Comparison of ENCODE assay signal across 1 cellular context in the genomic region with DNA sequence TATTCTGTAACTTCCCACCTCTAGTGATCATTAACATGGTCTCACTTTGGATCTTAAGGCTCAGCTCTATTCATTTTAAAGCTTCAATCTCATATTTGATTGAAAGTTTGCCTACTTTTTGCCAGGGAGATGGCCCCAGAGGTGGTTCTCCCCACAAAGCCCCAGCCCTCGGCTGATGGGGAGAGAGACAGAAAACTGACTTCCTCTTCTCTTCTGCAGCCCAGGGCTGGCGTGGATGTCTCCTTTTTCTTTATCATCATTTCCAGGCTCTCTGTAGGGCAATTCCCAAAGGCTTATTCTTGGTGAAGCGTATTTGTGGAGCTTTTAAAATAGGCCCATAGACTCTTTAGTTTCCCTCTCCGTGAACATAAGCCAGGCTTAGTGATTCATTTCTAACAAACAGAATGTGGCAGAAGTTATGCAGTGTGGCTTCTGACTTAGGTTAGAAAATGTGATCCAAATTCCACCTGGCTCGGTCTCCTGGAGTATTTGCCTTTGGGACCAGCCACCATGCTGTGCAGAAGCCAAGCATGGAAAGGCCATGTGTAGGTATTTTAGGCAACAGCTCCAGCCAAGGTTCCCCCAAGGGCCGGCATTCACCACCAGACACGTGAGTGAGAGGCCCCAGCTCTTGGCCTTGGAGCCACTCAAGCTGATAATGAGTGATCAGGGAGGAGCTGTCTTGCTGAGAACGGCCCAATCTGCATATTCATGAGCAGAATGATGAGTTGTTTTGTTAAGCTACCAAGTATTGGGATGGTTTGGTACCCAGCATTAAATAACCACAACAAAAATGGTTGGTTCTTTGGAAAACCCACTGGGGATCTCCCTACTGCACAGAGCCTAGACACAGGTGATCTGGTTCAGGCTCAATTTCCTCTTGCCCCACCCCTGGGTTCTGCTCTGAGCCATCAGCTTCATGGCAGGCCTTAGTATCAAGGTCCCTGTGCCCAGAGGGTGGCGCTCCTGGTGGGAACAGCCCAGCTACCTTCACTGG.
TF ChIP-seq lines count a peak whose summit lies in the region.

No MANE protein-coding gene starts in this region.

TF ChIP-seq in K562, 482 proteins besides CTCF, POLR2A, EP300 and RAD21 (continues in another document):
- TF ChIP-seq, protein P1, sequence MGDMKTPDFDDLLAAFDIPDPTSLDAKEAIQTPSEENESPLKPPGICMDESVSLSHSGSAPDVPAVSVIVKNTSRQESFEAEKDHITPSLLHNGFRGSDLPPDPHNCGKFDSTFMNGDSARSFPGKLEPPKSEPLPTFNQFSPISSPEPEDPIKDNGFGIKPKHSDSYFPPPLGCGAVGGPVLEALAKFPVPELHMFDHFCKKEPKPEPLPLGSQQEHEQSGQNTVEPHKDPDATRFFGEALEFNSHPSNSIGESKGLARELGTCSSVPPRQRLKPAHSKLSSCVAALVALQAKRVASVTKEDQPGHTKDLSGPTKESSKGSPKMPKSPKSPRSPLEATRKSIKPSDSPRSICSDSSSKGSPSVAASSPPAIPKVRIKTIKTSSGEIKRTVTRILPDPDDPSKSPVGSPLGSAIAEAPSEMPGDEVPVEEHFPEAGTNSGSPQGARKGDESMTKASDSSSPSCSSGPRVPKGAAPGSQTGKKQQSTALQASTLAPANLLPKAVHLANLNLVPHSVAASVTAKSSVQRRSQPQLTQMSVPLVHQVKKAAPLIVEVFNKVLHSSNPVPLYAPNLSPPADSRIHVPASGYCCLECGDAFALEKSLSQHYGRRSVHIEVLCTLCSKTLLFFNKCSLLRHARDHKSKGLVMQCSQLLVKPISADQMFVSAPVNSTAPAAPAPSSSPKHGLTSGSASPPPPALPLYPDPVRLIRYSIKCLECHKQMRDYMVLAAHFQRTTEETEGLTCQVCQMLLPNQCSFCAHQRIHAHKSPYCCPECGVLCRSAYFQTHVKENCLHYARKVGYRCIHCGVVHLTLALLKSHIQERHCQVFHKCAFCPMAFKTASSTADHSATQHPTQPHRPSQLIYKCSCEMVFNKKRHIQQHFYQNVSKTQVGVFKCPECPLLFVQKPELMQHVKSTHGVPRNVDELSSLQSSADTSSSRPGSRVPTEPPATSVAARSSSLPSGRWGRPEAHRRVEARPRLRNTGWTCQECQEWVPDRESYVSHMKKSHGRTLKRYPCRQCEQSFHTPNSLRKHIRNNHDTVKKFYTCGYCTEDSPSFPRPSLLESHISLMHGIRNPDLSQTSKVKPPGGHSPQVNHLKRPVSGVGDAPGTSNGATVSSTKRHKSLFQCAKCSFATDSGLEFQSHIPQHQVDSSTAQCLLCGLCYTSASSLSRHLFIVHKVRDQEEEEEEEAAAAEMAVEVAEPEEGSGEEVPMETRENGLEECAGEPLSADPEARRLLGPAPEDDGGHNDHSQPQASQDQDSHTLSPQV (IDR thresholded peaks at IDR 0.05), result peak; percentile 63
- TF ChIP-seq, protein P2, sequence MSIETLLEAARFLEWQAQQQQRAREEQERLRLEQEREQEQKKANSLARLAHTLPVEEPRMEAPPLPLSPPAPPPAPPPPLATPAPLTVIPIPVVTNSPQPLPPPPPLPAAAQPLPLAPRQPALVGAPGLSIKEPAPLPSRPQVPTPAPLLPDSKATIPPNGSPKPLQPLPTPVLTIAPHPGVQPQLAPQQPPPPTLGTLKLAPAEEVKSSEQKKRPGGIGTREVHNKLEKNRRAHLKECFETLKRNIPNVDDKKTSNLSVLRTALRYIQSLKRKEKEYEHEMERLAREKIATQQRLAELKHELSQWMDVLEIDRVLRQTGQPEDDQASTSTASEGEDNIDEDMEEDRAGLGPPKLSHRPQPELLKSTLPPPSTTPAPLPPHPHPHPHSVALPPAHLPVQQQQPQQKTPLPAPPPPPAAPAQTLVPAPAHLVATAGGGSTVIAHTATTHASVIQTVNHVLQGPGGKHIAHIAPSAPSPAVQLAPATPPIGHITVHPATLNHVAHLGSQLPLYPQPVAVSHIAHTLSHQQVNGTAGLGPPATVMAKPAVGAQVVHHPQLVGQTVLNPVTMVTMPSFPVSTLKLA (conservative IDR thresholded peaks at IDR 0.05), result 0 out of 4 replicates have a peak, but pooled peaks have one; percentile 26 to 30
- TF ChIP-seq RBM34 (IDR thresholded peaks at IDR 0.05; ENCODE audit: borderline replicate concordance, insufficient read depth, low read length) (no peak), ZNF449 (CRISPR knock-in tag; IDR thresholded peaks at IDR 0.05) (no peak), VEZF1 (CRISPR knock-in tag; IDR thresholded peaks at IDR 0.05) (peak; percentile 23; the same call in 1 of the 2 replicates), RBBP5 (IDR thresholded peaks at IDR 0.05; ENCODE audit: borderline replicate concordance, insufficient read depth, low read length, poor library complexity, severe bottlenecking) (no peak), TAF15 (IDR thresholded peaks at IDR 0.05; ENCODE audit: low read depth, low read length) (no peak), ARHGAP35 (IDR thresholded peaks at IDR 0.05; ENCODE audit: partially characterized antibody) (no peak)
- TF ChIP-seq, protein P3, sequence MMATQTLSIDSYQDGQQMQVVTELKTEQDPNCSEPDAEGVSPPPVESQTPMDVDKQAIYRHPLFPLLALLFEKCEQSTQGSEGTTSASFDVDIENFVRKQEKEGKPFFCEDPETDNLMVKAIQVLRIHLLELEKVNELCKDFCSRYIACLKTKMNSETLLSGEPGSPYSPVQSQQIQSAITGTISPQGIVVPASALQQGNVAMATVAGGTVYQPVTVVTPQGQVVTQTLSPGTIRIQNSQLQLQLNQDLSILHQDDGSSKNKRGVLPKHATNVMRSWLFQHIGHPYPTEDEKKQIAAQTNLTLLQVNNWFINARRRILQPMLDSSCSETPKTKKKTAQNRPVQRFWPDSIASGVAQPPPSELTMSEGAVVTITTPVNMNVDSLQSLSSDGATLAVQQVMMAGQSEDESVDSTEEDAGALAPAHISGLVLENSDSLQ (IDR thresholded peaks at IDR 0.05), result peak; percentile 62; the same call in 1 of the 2 replicates
- TF ChIP-seq, protein P4, sequence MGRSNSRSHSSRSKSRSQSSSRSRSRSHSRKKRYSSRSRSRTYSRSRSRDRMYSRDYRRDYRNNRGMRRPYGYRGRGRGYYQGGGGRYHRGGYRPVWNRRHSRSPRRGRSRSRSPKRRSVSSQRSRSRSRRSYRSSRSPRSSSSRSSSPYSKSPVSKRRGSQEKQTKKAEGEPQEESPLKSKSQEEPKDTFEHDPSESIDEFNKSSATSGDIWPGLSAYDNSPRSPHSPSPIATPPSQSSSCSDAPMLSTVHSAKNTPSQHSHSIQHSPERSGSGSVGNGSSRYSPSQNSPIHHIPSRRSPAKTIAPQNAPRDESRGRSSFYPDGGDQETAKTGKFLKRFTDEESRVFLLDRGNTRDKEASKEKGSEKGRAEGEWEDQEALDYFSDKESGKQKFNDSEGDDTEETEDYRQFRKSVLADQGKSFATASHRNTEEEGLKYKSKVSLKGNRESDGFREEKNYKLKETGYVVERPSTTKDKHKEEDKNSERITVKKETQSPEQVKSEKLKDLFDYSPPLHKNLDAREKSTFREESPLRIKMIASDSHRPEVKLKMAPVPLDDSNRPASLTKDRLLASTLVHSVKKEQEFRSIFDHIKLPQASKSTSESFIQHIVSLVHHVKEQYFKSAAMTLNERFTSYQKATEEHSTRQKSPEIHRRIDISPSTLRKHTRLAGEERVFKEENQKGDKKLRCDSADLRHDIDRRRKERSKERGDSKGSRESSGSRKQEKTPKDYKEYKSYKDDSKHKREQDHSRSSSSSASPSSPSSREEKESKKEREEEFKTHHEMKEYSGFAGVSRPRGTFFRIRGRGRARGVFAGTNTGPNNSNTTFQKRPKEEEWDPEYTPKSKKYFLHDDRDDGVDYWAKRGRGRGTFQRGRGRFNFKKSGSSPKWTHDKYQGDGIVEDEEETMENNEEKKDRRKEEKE (IDR thresholded peaks at IDR 0.05; ENCODE audit: borderline replicate concordance in 1 of 2, control insufficient read depth in 1 of 2, low read depth in 2 of 2, low read length in 1 of 2), result no peak
- TF ChIP-seq, protein P5, sequence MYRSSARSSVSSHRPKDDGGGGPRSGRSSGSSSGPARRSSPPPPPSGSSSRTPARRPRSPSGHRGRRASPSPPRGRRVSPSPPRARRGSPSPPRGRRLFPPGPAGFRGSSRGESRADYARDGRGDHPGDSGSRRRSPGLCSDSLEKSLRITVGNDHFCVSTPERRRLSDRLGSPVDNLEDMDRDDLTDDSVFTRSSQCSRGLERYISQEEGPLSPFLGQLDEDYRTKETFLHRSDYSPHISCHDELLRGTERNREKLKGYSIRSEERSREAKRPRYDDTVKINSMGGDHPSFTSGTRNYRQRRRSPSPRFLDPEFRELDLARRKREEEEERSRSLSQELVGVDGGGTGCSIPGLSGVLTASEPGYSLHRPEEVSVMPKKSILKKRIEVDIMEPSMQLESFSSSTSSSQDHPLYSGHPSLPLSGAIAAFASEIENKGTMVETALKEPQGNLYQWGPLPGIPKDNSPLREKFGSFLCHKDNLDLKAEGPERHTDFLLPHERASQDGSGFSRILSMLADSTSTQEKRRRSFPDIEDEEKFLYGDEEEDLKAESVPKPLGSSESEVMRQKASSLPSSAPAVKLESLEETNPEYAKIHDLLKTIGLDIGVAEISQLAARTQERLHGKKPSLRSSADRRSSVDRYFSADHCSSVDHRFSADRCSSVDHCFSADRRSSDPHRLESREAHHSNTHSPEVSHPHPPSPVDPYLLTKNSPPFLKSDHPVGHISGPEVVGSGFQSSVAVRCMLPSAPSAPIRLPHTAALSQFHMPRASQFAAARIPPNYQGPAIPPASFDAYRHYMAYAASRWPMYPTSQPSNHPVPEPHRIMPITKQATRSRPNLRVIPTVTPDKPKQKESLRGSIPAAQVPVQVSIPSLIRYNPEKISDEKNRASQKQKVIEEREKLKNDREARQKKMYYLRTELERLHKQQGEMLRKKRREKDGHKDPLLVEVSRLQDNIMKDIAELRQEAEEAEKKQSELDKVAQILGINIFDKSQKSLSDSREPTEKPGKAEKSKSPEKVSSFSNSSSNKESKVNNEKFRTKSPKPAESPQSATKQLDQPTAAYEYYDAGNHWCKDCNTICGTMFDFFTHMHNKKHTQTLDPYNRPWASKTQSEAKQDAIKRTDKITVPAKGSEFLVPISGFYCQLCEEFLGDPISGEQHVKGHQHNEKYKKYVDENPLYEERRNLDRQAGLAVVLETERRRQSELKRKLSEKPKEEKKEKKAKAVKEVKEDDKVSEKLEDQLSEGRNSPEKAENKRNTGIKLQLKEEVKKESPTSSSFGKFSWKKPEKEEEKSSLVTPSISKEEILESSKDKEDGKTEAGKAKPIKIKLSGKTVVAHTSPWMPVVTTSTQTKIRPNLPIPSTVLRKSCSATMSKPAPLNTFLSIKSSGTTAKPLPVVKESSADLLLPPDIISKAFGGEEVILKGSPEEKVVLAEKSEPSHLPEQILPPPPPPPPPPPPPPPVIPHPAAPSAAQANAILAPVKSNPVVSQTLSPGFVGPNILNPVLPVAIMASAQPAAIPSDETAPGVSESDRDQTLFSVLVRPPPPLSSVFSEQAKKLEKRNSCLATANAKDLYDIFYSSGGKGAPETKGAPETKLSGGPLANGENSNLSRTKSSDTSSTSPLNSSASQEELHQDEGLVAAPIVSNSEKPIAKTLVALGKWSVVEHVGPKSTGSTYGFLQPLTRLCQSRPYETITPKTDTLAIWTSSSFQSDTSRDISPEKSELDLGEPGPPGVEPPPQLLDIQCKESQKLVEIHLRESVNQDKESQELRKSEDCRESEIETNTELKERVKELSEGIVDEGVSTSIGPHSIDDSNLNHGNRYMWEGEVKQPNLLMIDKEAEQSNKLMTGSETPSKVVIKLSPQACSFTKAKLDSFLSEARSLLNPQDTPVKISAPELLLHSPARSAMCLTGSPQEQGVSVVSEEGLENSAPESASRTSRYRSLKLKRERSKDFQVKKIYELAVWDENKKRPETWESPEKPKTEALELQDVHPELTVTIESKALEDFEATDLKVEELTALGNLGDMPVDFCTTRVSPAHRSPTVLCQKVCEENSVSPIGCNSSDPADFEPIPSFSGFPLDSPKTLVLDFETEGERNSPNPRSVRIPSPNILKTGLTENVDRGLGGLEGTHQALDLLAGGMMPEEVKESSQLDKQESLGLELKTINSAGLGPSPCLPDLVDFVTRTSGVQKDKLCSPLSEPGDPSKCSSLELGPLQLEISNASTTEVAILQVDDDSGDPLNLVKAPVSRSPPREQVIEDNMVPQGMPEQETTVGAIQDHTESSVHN (IDR thresholded peaks at IDR 0.05; ENCODE audit: borderline replicate concordance in 1 of 2, low read depth in 1 of 2), result no peak
